Comparison of ENCODE assay signal across 17 cellular contexts in genomic region chr4:158159718-158160094, GRCh38. TPM values are rescaled to one million over a fixed set of nuclear protein-coding genes. Genes with fewer than 3 reads are reported as not detected.
DNase-seq lines count a peak whose midpoint lies in the region; ATAC-seq, FAIRE-seq and TF ChIP-seq lines count a peak whose summit lies in the region.
"Had no signal": no experiment of that assay in that cellular context is flagged by ENCODE, and none has a peak within 500 bp of the region (broad histone marks: within the 10 kb centered on the region; RNA-seq: fewer than 3 reads in every experiment).

No MANE protein-coding gene starts in this region.

- TF ChIP-seq CTCF in A549 (IDR thresholded peaks at IDR 0.05) (no peak), nephron (IDR thresholded peaks at IDR 0.05; ENCODE audit: unreplicated experiment in 3 of 3) (no peak), psoas muscle (IDR thresholded peaks at IDR 0.05) (no peak)

- H3K36me3 ChIP-seq in SJSA1 (no peaks in the 10 kb centered on the region), psoas muscle (ENCODE audit: insufficient read depth in 1 of 2, low read depth in 1 of 2) (no peaks in the 10 kb centered on the region)

- H3K27me3 ChIP-seq in SJSA1 (replicated peaks) (no peaks in the 10 kb centered on the region), psoas muscle (ENCODE audit: insufficient read depth in 3 of 3, low read length in 2 of 3) (no peaks in the 10 kb centered on the region)

- no peak for FAIRE-seq in A549 (lab: Jason Lieb, UNC)
- FAIRE-seq: GM12891 had no signal

- DNase-seq in A549 (ENCODE audit: low read depth in 1 of 2, low spot score in 1 of 2) (no peak), SJSA1 (ENCODE audit: low read depth in 1 of 2, low spot score in 2 of 2) (peak in 1 of 2 experiments; percentile 24), psoas muscle (no peak), NCI-H2227 (lab: John Stamatoyannopoulos, UW; ENCODE audit: unreplicated experiment) (no peak)
- DNase-seq in activated T-cell treated with anti-CD3 and anti-CD28 coated beads, Interleukin-2, amount 50 U/mL, for 48 hours = no peak
- DNase-seq: activated CD8-positive, alpha-beta T cell treated with anti-CD3 and anti-CD28 coated beads for 36 hours; cortex of kidney; GOT3; NCI-H1694; NCI-H510A; nephron progenitor cell; right cardiac atrium; stimulated activated CD4-positive, alpha-beta T cell treated with anti-CD3 and anti-CD28 coated beads, Interleukin-4, amount 100 ng/mL, for 4 hours had no signal

- no peak overlapping the region for H3K4me3 ChIP-seq in A549
- H3K4me3 ChIP-seq in SJSA1 = no peak overlapping the region
- H3K4me3 ChIP-seq in psoas muscle = no peak overlapping the region

- intact Hi-C loops in dendritic cell treated with granulocyte-macrophage colony-stimulating factor and Interleukin-4, amounts not matched to agents 40 ng/mL and 50 ng/mL, for 4 days (cut with micrococcal nuclease) = loop anchor here (5.0 kb wide), 1 partner anchor 37 kb away; no protein-coding TSS in a partner anchor
- intact Hi-C loops in psoas muscle (cut with DNase I) = no loop called here

- no peak for TF ChIP-seq POLR2A in A549 (IDR thresholded peaks at IDR 0.05; ENCODE audit: low read length)

- H3K27ac Mint-ChIP-seq in dendritic cell treated with granulocyte-macrophage colony-stimulating factor and Interleukin-4, amounts not matched to agents 40 ng/mL and 50 ng/mL, for 4 days = peak overlapping the region; percentile 54
- H3K27ac Mint-ChIP-seq in nephron = peak overlapping the region; percentile 50 to 90 (median 68)
- H3K27ac Mint-ChIP-seq: activated CD8-positive, alpha-beta T cell treated with anti-CD3 and anti-CD28 coated beads for 36 hours; nephron progenitor cell had no signal

- H3K4me1 Mint-ChIP-seq in dendritic cell treated with granulocyte-macrophage colony-stimulating factor and Interleukin-4, amounts not matched to agents 40 ng/mL and 50 ng/mL, for 4 days (ENCODE audit: low read depth) = peaks cover 76% of the 10 kb centered on the region
- H3K4me1 Mint-ChIP-seq in nephron = peaks cover 48% of the 10 kb centered on the region

- no peak for ATAC-seq in A549
- no peak for ATAC-seq in GM18909 (IDR thresholded peaks at IDR 0.05; ENCODE audit: poor library complexity, unreplicated experiment)
- ATAC-seq in psoas muscle = no peak
- ATAC-seq: activated CD8-positive, alpha-beta T cell treated with anti-CD3 and anti-CD28 coated beads for 36 hours; right cardiac atrium had no signal

- POLR2A ChIA-PET in A549 (lab: Yijun Ruan, JAX) = no interaction called here

- no peak overlapping the region for H3K4me2 ChIP-seq in A549

- H3K36me3 Mint-ChIP-seq in dendritic cell treated with granulocyte-macrophage colony-stimulating factor and Interleukin-4, amounts not matched to agents 40 ng/mL and 50 ng/mL, for 4 days (ENCODE audit: low read depth) = peaks cover 75% of the 10 kb centered on the region
- peaks cover 14% of the 10 kb centered on the region for H3K36me3 Mint-ChIP-seq in nephron (ENCODE audit: low read depth)

- no peak for TF ChIP-seq RAD21 in A549 (conservative IDR thresholded peaks at IDR 0.05 in 1 of 2, IDR thresholded peaks at IDR 0.05 in 1 of 2)

- no peak for TF ChIP-seq EP300 in A549 (IDR thresholded peaks at IDR 0.05)

- no peak overlapping the region for H3K4me3 Mint-ChIP-seq in dendritic cell treated with granulocyte-macrophage colony-stimulating factor and Interleukin-4, amounts not matched to agents 40 ng/mL and 50 ng/mL, for 4 days
- H3K4me3 Mint-ChIP-seq in nephron = no peak overlapping the region
- H3K4me3 Mint-ChIP-seq: activated CD8-positive, alpha-beta T cell treated with anti-CD3 and anti-CD28 coated beads for 36 hours; nephron progenitor cell had no signal

- no peaks in the 10 kb centered on the region for H3K9me3 Mint-ChIP-seq in dendritic cell treated with granulocyte-macrophage colony-stimulating factor and Interleukin-4, amounts not matched to agents 40 ng/mL and 50 ng/mL, for 4 days
- no peaks in the 10 kb centered on the region for H3K9me3 Mint-ChIP-seq in nephron
- H3K9me3 Mint-ChIP-seq: activated CD8-positive, alpha-beta T cell treated with anti-CD3 and anti-CD28 coated beads for 36 hours; nephron progenitor cell had no signal

- H3K4me1 ChIP-seq in A549 (peaks cover 28% of the 10 kb centered on the region), SJSA1 (replicated peaks) (peaks cover 42% of the 10 kb centered on the region), psoas muscle (peaks cover 1% of the 10 kb centered on the region)

- H3K27ac ChIP-seq in A549 (peak overlapping the region; percentile 45 to 70; a peak in 5 of 6 replicates), SJSA1 (peak overlapping the region; percentile 64), psoas muscle (no peak overlapping the region)

- 59% methylated on average over 4 of the region's 4 CpGs for WGBS in A549 (ENCODE audit: missing lambda C conversion rate)
- WGBS in psoas muscle, 3 donors = 37 to 55% (median 39%) methylated on average over 4 of the region's 4 CpGs

- CTCF ChIA-PET in A549 (lab: Yijun Ruan, JAX) = interaction anchor here (0.9 to 1.8 kb wide), 2 partner anchors 12 to 15 kb away, joined by 3 to 4 read pairs; no protein-coding TSS in a partner anchor

- H3K9me3 ChIP-seq in A549 = no peaks in the 10 kb centered on the region
- H3K9me3 ChIP-seq in SJSA1 (replicated peaks) = no peaks in the 10 kb centered on the region
- no peaks in the 10 kb centered on the region for H3K9me3 ChIP-seq in psoas muscle

- no peaks in the 10 kb centered on the region for H3K27me3 Mint-ChIP-seq in dendritic cell treated with granulocyte-macrophage colony-stimulating factor and Interleukin-4, amounts not matched to agents 40 ng/mL and 50 ng/mL, for 4 days
- no peaks in the 10 kb centered on the region for H3K27me3 Mint-ChIP-seq in nephron (ENCODE audit: low read depth)

TF ChIP-seq in A549, 52 proteins besides CTCF, POLR2A, EP300 and RAD21 (continues in another document):
- no peak for TF ChIP-seq ATOH8 (CRISPR knock-in tag; IDR thresholded peaks at IDR 0.05; ENCODE audit: low read depth)
- no peak for TF ChIP-seq SREBF2 (IDR thresholded peaks at IDR 0.05)
- TF ChIP-seq NFE2L2 (conservative IDR thresholded peaks at IDR 0.05; ENCODE audit: low read length) = no peak
- TF ChIP-seq ZC3H11A (IDR thresholded peaks at IDR 0.05) = no peak
- no peak for TF ChIP-seq CEBPB (IDR thresholded peaks at IDR 0.05)
- no peak for TF ChIP-seq ESRRA (IDR thresholded peaks at IDR 0.05; ENCODE audit: borderline replicate concordance, low read length)
- TF ChIP-seq, protein P1, sequence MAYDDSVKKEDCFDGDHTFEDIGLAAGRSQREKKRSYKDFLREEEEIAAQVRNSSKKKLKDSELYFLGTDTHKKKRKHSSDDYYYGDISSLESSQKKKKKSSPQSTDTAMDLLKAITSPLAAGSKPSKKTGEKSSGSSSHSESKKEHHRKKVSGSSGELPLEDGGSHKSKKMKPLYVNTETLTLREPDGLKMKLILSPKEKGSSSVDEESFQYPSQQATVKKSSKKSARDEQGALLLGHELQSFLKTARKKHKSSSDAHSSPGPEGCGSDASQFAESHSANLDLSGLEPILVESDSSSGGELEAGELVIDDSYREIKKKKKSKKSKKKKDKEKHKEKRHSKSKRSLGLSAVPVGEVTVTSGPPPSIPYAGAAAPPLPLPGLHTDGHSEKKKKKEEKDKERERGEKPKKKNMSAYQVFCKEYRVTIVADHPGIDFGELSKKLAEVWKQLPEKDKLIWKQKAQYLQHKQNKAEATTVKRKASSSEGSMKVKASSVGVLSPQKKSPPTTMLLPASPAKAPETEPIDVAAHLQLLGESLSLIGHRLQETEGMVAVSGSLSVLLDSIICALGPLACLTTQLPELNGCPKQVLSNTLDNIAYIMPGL (CRISPR knock-in tag; IDR thresholded peaks at IDR 0.05; ENCODE audit: borderline replicate concordance) = no peak
- TF ChIP-seq ZSCAN20 (CRISPR knock-in tag; IDR thresholded peaks at IDR 0.05) = no peak
- no peak for TF ChIP-seq USF2 (IDR thresholded peaks at IDR 0.05)
- no peak for TF ChIP-seq BHLHE40 (IDR thresholded peaks at IDR 0.05; ENCODE audit: low read depth, low read length)
- TF ChIP-seq PHF8 (IDR thresholded peaks at IDR 0.05; ENCODE audit: borderline replicate concordance, low read depth) = no peak
- TF ChIP-seq TP53 (CRISPR knock-in tag; IDR thresholded peaks at IDR 0.05) = no peak
- no peak for TF ChIP-seq CBX2 (IDR thresholded peaks at IDR 0.05; ENCODE audit: borderline replicate concordance, low read depth)

RNA-seq across cellular contexts. Expression of gene GASK1B, which starts 13.1 kb away (rescaled TPM):
- polyA plus RNA-seq in A549 (2011; rRNA removed) (2.4 and 2.9 TPM in 2 replicates), A549 (2017; fragmentation: RNase III; extraction: RNeasy Plus Mini Kit Qiagen cat#74134 plus additional on column Dnase treatment) (2.1 to 2.7 TPM (median 2.7 TPM) in 3 replicates), psoas muscle (1 to 10 TPM; 2.6 to 5.4 (median 3.2) TPM)
- 0.13 and 0.18 TPM in 2 replicates for polyA plus RNA-seq in A549 (2012; cell fraction: cytosol; rRNA removed)
- polyA plus RNA-seq in A549 (2012; cell fraction: nucleus; rRNA removed) = 0.23 TPM in 2 replicates
- polyA minus RNA-seq in A549 (2011; rRNA and poly(A)+ RNA removed) = 1.8 and 3.6 TPM in 2 replicates
- 1.1 and 1.3 TPM in 2 replicates for total RNA-seq in SJSA1 (2014; rRNA removed; shearing (Covaris generic))
- 10 to 100 TPM in 1 of 4 donors, 1 to 10 TPM in 3; 5.3 to 16.7 (median 8.0) TPM for total RNA-seq in psoas muscle
- total RNA-seq: activated CD8-positive, alpha-beta T cell treated with anti-CD3 and anti-CD28 coated beads for 36 hours had no signal

RNA-seq across cellular contexts. Expression of gene TMEM144, which starts 50.6 kb away (rescaled TPM):
- polyA plus RNA-seq in A549 (2011; rRNA removed) (8.8 and 10.2 TPM in 2 replicates), A549 (2017; fragmentation: RNase III; extraction: RNeasy Plus Mini Kit Qiagen cat#74134 plus additional on column Dnase treatment) (3.9 to 5.3 TPM (median 4.4 TPM) in 3 replicates), psoas muscle (1 to 10 TPM in 2 of 3 donors, under 1 TPM in 1; 0.53 to 1.2 (median 1.0) TPM)
- polyA plus RNA-seq in A549 (2012; cell fraction: cytosol; rRNA removed) = 1.5 and 2.1 TPM in 2 replicates
- polyA plus RNA-seq in A549 (2012; cell fraction: nucleus; rRNA removed) = 0.89 and 1.3 TPM in 2 replicates
- 12.7 and 15.6 TPM in 2 replicates for polyA minus RNA-seq in A549 (2011; rRNA and poly(A)+ RNA removed)
- total RNA-seq in SJSA1 (2014; rRNA removed; shearing (Covaris generic)) = 0.06 and 1.1 TPM in 2 replicates
- 1 to 10 TPM in 3 of 4 donors, under 1 TPM in 1; 0.88 to 1.9 (median 1.4) TPM for total RNA-seq in psoas muscle
